Comparison of ENCODE assay signal across 9 cellular contexts in genomic region chr9:89234636-89235035, GRCh38. TPM values are rescaled to one million over a fixed set of nuclear protein-coding genes. Genes with fewer than 3 reads are reported as not detected.
A peak's percentile ranks its signal among the peaks of the same experiment; 100 is the strongest.
DNase-seq lines count a peak whose midpoint lies in the region; ATAC-seq and TF ChIP-seq lines count a peak whose summit lies in the region.
"Had no signal": no experiment of that assay in that cellular context is flagged by ENCODE, and none has a peak within 500 bp of the region (broad histone marks: within the 10 kb centered on the region; RNA-seq: fewer than 3 reads in every experiment).

No MANE protein-coding gene starts in this region.

- H3K27me3 Mint-ChIP-seq in MCF 10A (ENCODE audit: insufficient read depth, unreplicated experiment), result peaks cover 38% of the 10 kb centered on the region
- H3K27me3 Mint-ChIP-seq in naive thymus-derived CD4-positive, alpha-beta T cell, result peaks cover 46 to 73% (median 62%) of the 10 kb centered on the region in 5 donors

- BruUV-seq in MCF 10A (replicated peaks; lab: Mats Ljungman, UMichigan), result no TSS peak

- H3K9me3 ChIP-seq in breast epithelium, result peaks cover 0 to 11% of the 10 kb centered on the region in 2 donors
- no peaks in the 10 kb centered on the region for H3K9me3 ChIP-seq in naive thymus-derived CD4-positive, alpha-beta T cell (ENCODE audit: control insufficient read depth in 2 of 3, low read length in 3 of 3)
- H3K9me3 ChIP-seq in sigmoid colon, result peaks cover 0 to 3% (median 0%) of the 10 kb centered on the region in 4 donors
- H3K9me3 ChIP-seq: body of pancreas had no signal

- intact Hi-C loops in breast epithelium (cut with DNase I; ENCODE audit: low total_unique reads) (no loop called here), MCF 10A (cut with micrococcal nuclease) (no loop called here), sigmoid colon (cut with DNase I) (no loop called here)
- intact Hi-C loops in naive thymus-derived CD4-positive, alpha-beta T cell (cut with micrococcal nuclease), result no loop called here

- H3K4me1 Mint-ChIP-seq in MCF 10A (ENCODE audit: insufficient read depth, unreplicated experiment), result no peaks in the 10 kb centered on the region
- peaks cover 5 to 17% (median 14%) of the 10 kb centered on the region in 7 donors for H3K4me1 Mint-ChIP-seq in naive thymus-derived CD4-positive, alpha-beta T cell

- peaks cover 0 to 4% of the 10 kb centered on the region in 2 donors for H3K27me3 ChIP-seq in breast epithelium
- no peaks in the 10 kb centered on the region for H3K27me3 ChIP-seq in naive thymus-derived CD4-positive, alpha-beta T cell (ENCODE audit: control insufficient read depth in 2 of 2, insufficient read depth in 2 of 2, low read length in 2 of 2)
- peaks cover 0 to 17% (median 12%) of the 10 kb centered on the region in 3 donors for H3K27me3 ChIP-seq in sigmoid colon
- H3K27me3 ChIP-seq: body of pancreas had no signal

- DNase-seq in breast epithelium (ENCODE audit: low spot score in 2 of 2) (no peak), MCF 10A (ENCODE audit: unreplicated experiment) (no peak), astrocyte of the spinal cord (ENCODE audit: low read depth, low spot score) (peak; percentile 19), HUDEP-2 (lab: John Stamatoyannopoulos, UW; ENCODE audit: unreplicated experiment in 76 of 76) (no peak), sigmoid colon (no peak), SKM-1 (lab: John Stamatoyannopoulos, UW; ENCODE audit: unreplicated experiment) (no peak)
- DNase-seq in naive thymus-derived CD4-positive, alpha-beta T cell, result peak in 3 of 9 donors; percentile 9 to 37 (median 11)

- H3K36me3 ChIP-seq in breast epithelium, result no peaks in the 10 kb centered on the region
- no peaks in the 10 kb centered on the region for H3K36me3 ChIP-seq in naive thymus-derived CD4-positive, alpha-beta T cell (ENCODE audit: control insufficient read depth in 2 of 3, insufficient read depth in 3 of 3, low read length in 3 of 3)
- no peaks in the 10 kb centered on the region for H3K36me3 ChIP-seq in sigmoid colon

- H3K27ac ChIP-seq in breast epithelium, result no peak overlapping the region
- H3K27ac ChIP-seq in naive thymus-derived CD4-positive, alpha-beta T cell (ENCODE audit: low read depth, low read length), result no peak overlapping the region
- H3K27ac ChIP-seq in sigmoid colon, result no peak overlapping the region
- H3K27ac ChIP-seq: body of pancreas had no signal

- H3K9me3 Mint-ChIP-seq in MCF 10A (ENCODE audit: unreplicated experiment), result peaks cover 8% of the 10 kb centered on the region
- H3K9me3 Mint-ChIP-seq in naive thymus-derived CD4-positive, alpha-beta T cell, result peaks cover 0 to 31% (median 6%) of the 10 kb centered on the region in 11 donors

- no peak for TF ChIP-seq EP300 in sigmoid colon (IDR thresholded peaks at IDR 0.05)

- in situ Hi-C loops in astrocyte of the spinal cord (cut with HindIII; ENCODE audit: low sequenced_read_pairs), result no loop called here

- no peak overlapping the region for H3K27ac Mint-ChIP-seq in MCF 10A (ENCODE audit: low read depth, unreplicated experiment)
- no peak overlapping the region for H3K27ac Mint-ChIP-seq in naive thymus-derived CD4-positive, alpha-beta T cell

- POLR2A ChIA-PET in MCF 10A (lab: Yijun Ruan, JAX), result no interaction called here
- POLR2A ChIA-PET in naive thymus-derived CD4-positive, alpha-beta T cell (lab: Charles Lee), result no interaction called here

- 4 to 6% methylated on average over 28 of the region's 28 CpGs for WGBS in sigmoid colon, 2 donors

- ATAC-seq in HG03558 (IDR thresholded peaks at IDR 0.05; ENCODE audit: extremely low read depth, unreplicated experiment), result peak; percentile 70
- ATAC-seq in naive thymus-derived CD4-positive, alpha-beta T cell, result peak; percentile 40
- ATAC-seq: body of pancreas had no signal

- H3K36me3 Mint-ChIP-seq in MCF 10A (ENCODE audit: insufficient read depth, unreplicated experiment), result no peaks in the 10 kb centered on the region
- H3K36me3 Mint-ChIP-seq in naive thymus-derived CD4-positive, alpha-beta T cell, result peaks cover 0 to 11% (median 4%) of the 10 kb centered on the region in 5 donors

- no peak for TF ChIP-seq POLR2A in breast epithelium (IDR thresholded peaks at IDR 0.05)
- TF ChIP-seq POLR2A in sigmoid colon (IDR thresholded peaks at IDR 0.05), result no peak

- no peak for TF ChIP-seq CTCF in breast epithelium (IDR thresholded peaks at IDR 0.05)
- no peak for TF ChIP-seq CTCF in MCF 10A (IDR thresholded peaks at IDR 0.05; ENCODE audit: unreplicated experiment)
- TF ChIP-seq CTCF in astrocyte of the spinal cord (IDR thresholded peaks at IDR 0.05; ENCODE audit: low read depth, low read length), result no peak
- TF ChIP-seq CTCF in sigmoid colon (IDR thresholded peaks at IDR 0.05), result no peak

- H3K4me3 ChIP-seq in breast epithelium (peak overlapping the region in 2 of 3 donors; percentile 2 to 39), astrocyte of the spinal cord (ENCODE audit: low read depth, low read length) (peak overlapping the region; percentile 13), sigmoid colon (peak overlapping the region in 2 of 4 donors; percentile 2 to 16)
- no peak overlapping the region for H3K4me3 ChIP-seq in naive thymus-derived CD4-positive, alpha-beta T cell (ENCODE audit: low read length)
- H3K4me3 ChIP-seq: body of pancreas had no signal

- CTCF ChIA-PET in MCF 10A (lab: Yijun Ruan, JAX), result no interaction called here
- CTCF ChIA-PET in naive thymus-derived CD4-positive, alpha-beta T cell (lab: Charles Lee), result no interaction called here

- H3K4me1 ChIP-seq in breast epithelium (no peaks in the 10 kb centered on the region), sigmoid colon (peaks cover 0 to 5% (median 0%) of the 10 kb centered on the region in 4 donors)
- peaks cover 0 to 3% of the 10 kb centered on the region in 2 donors for H3K4me1 ChIP-seq in naive thymus-derived CD4-positive, alpha-beta T cell (ENCODE audit: control insufficient read depth in 2 of 2, insufficient read depth in 2 of 2, low read length in 2 of 2)

- H3K4me3 Mint-ChIP-seq in MCF 10A (ENCODE audit: unreplicated experiment), result no peak overlapping the region
- peak overlapping the region in 5 of 10 donors; percentile 21 to 61 (median 52) for H3K4me3 Mint-ChIP-seq in naive thymus-derived CD4-positive, alpha-beta T cell

RNA-seq across cellular contexts. Expression of gene SHC3, which starts 56.0 kb away (rescaled TPM):
- total RNA-seq in breast epithelium (1 to 10 TPM; 1.0 to 6.7 (median 2.3) TPM), MCF 10A (2022) (0.02 and 0.32 TPM in 2 replicates), sigmoid colon (10 to 100 TPM in 1 of 4 donors, 1 to 10 TPM in 2, under 1 TPM in 1; 0.68 to 14.7 (median 3.5) TPM)
- under 1 TPM in 4 of 5 experiments, not detected in 1; 0.02 to 0.11 (median 0.07) TPM for total RNA-seq in naive thymus-derived CD4-positive, alpha-beta T cell
- polyA plus RNA-seq in naive thymus-derived CD4-positive, alpha-beta T cell, result not detected
- polyA plus RNA-seq in sigmoid colon, result 1 to 10 TPM in 1 of 3 donors, under 1 TPM in 1, not detected in 1; 0.32 to 1.8 TPM
